ENCODE assay signal across 1 cellular context in genomic region chr17:48393271-48393670, GRCh38.
TF ChIP-seq lines count a peak whose summit lies in the region.

No MANE protein-coding gene starts in this region.

TF ChIP-seq in K562, 482 proteins besides CTCF, POLR2A, EP300 and RAD21:
- no peak for TF ChIP-seq STAT6 (CRISPR knock-in tag; IDR thresholded peaks at IDR 0.05)
- no peak for TF ChIP-seq MEF2A (IDR thresholded peaks at IDR 0.05; ENCODE audit: control insufficient read depth, low read depth, low read length)
- TF ChIP-seq HCFC1 (IDR thresholded peaks at IDR 0.05; ENCODE audit: low read depth, low read length), result no peak
- no peak for TF ChIP-seq RNF2 (IDR thresholded peaks at IDR 0.05)
- TF ChIP-seq MAFG (tag; conservative IDR thresholded peaks at IDR 0.05), result no peak
- TF ChIP-seq BMI1 (IDR thresholded peaks at IDR 0.05; ENCODE audit: low read length), result no peak
- TF ChIP-seq C11orf30 (IDR thresholded peaks at IDR 0.05; ENCODE audit: low read depth), result no peak
- no peak for TF ChIP-seq STAG1 (CRISPR knock-in tag; IDR thresholded peaks at IDR 0.05; ENCODE audit: borderline replicate concordance)
- no peak for TF ChIP-seq TAL1 (IDR thresholded peaks at IDR 0.05)
- TF ChIP-seq PTBP1 (IDR thresholded peaks at IDR 0.05; ENCODE audit: low read depth, low read length), result no peak
- no peak for TF ChIP-seq TOE1 (IDR thresholded peaks at IDR 0.05; ENCODE audit: borderline replicate concordance)
- TF ChIP-seq TOE1 (CRISPR knock-in tag; IDR thresholded peaks at IDR 0.05; ENCODE audit: borderline replicate concordance, low read depth), result no peak
- TF ChIP-seq IFI16 (CRISPR knock-in tag; IDR thresholded peaks at IDR 0.05), result no peak
- no peak for TF ChIP-seq XRCC4 (IDR thresholded peaks at IDR 0.05; ENCODE audit: extremely low read depth, insufficient read depth, insufficient read length)
- no peak for TF ChIP-seq FOXP1 (CRISPR knock-in tag; IDR thresholded peaks at IDR 0.05)
